ENCODE assay signal across 1 cellular context in genomic region chr5:173689171-173689676, GRCh38.
TF ChIP-seq lines count a peak whose summit lies in the region.

No MANE protein-coding gene starts in this region.

TF ChIP-seq in HepG2, 621 proteins besides CTCF, POLR2A, EP300 and RAD21 (continued from another document and continues in another):
- TF ChIP-seq, protein P1, sequence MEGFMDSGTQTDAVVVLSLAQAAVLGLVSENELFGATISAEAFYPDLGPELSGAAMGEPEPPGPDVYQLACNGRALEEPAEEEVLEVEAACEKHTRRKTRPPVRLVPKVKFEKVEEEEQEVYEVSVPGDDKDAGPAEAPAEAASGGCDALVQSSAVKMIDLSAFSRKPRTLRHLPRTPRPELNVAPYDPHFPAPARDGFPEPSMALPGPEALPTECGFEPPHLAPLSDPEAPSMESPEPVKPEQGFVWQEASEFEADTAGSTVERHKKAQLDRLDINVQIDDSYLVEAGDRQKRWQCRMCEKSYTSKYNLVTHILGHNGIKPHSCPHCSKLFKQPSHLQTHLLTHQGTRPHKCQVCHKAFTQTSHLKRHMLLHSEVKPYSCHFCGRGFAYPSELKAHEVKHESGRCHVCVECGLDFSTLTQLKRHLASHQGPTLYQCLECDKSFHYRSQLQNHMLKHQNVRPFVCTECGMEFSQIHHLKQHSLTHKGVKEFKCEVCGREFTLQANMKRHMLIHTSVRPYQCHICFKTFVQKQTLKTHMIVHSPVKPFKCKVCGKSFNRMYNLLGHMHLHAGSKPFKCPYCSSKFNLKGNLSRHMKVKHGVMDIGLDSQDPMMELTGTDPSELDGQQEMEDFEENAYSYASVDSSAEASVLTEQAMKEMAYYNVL (CRISPR knock-in tag; IDR thresholded peaks at IDR 0.05; ENCODE audit: borderline replicate concordance): no peak
- TF ChIP-seq ZNF12 (CRISPR knock-in tag; IDR thresholded peaks at IDR 0.05): no peak
- no peak for TF ChIP-seq RFXAP (CRISPR knock-in tag; IDR thresholded peaks at IDR 0.05; ENCODE audit: borderline replicate concordance)
- no peak for TF ChIP-seq MTERF4 (CRISPR knock-in tag; IDR thresholded peaks at IDR 0.05)
- TF ChIP-seq HNRNPL (IDR thresholded peaks at IDR 0.05; ENCODE audit: low read depth, low read length): no peak
- 0 out of 2 replicates have a peak, but pooled peaks have one; percentile 35 for TF ChIP-seq ZNF644 (CRISPR knock-in tag; IDR thresholded peaks at IDR 0.05; ENCODE audit: low read depth)
- TF ChIP-seq UBTF (CRISPR knock-in tag; IDR thresholded peaks at IDR 0.05): peak; percentile 76
- TF ChIP-seq ATAD3A (CRISPR knock-in tag; IDR thresholded peaks at IDR 0.05): no peak
- TF ChIP-seq ZNF251 (CRISPR knock-in tag; IDR thresholded peaks at IDR 0.05): no peak
- TF ChIP-seq FLYWCH1 (CRISPR knock-in tag; IDR thresholded peaks at IDR 0.05): no peak
- no peak; the same call in 1 of the 2 replicates for TF ChIP-seq ZNF770 (CRISPR knock-in tag; IDR thresholded peaks at IDR 0.05)
- TF ChIP-seq MYNN (CRISPR knock-in tag; IDR thresholded peaks at IDR 0.05; ENCODE audit: low read depth): no peak
- TF ChIP-seq NFE2L2 (IDR thresholded peaks at IDR 0.05; ENCODE audit: low read length): no peak
- no peak for TF ChIP-seq HMGA1 (CRISPR knock-in tag; conservative IDR thresholded peaks at IDR 0.05)
- TF ChIP-seq JUN (CRISPR knock-in tag; IDR thresholded peaks at IDR 0.05): no peak
- TF ChIP-seq ZBTB8A (CRISPR knock-in tag; IDR thresholded peaks at IDR 0.05; ENCODE audit: borderline replicate concordance, low read depth): no peak
- TF ChIP-seq, protein P2, sequence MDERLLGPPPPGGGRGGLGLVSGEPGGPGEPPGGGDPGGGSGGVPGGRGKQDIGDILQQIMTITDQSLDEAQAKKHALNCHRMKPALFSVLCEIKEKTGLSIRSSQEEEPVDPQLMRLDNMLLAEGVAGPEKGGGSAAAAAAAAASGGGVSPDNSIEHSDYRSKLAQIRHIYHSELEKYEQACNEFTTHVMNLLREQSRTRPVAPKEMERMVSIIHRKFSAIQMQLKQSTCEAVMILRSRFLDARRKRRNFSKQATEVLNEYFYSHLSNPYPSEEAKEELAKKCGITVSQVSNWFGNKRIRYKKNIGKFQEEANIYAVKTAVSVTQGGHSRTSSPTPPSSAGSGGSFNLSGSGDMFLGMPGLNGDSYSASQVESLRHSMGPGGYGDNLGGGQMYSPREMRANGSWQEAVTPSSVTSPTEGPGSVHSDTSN (CRISPR knock-in tag; IDR thresholded peaks at IDR 0.05): no peak
- peak; percentile 52; the same call in 1 of the 2 replicates for TF ChIP-seq HDAC1 (CRISPR knock-in tag; IDR thresholded peaks at IDR 0.05)
- TF ChIP-seq, protein P3, sequence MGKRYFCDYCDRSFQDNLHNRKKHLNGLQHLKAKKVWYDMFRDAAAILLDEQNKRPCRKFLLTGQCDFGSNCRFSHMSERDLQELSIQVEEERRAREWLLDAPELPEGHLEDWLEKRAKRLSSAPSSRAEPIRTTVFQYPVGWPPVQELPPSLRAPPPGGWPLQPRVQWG (CRISPR knock-in tag; IDR thresholded peaks at IDR 0.05; ENCODE audit: borderline replicate concordance, low read depth): no peak
- TF ChIP-seq FOXA1 (IDR thresholded peaks at IDR 0.05): no peak
- TF ChIP-seq FOXA1 (CRISPR knock-in tag; IDR thresholded peaks at IDR 0.05): peak; percentile 37
- peak; percentile 27; the same call in 1 of the 2 replicates for TF ChIP-seq BCL6 (CRISPR knock-in tag; IDR thresholded peaks at IDR 0.05)
- no peak for TF ChIP-seq ZNF235 (CRISPR knock-in tag; IDR thresholded peaks at IDR 0.05; ENCODE audit: borderline replicate concordance)
- TF ChIP-seq STAT6 (CRISPR knock-in tag; IDR thresholded peaks at IDR 0.05; ENCODE audit: borderline replicate concordance): no peak
- no peak for TF ChIP-seq ZNF510 (CRISPR knock-in tag; IDR thresholded peaks at IDR 0.05; ENCODE audit: low read depth)
- no peak for TF ChIP-seq ZNF558 (CRISPR knock-in tag; IDR thresholded peaks at IDR 0.05; ENCODE audit: borderline replicate concordance)
- TF ChIP-seq ETV6 (CRISPR knock-in tag; conservative IDR thresholded peaks at IDR 0.05): no peak
- TF ChIP-seq, protein P4, sequence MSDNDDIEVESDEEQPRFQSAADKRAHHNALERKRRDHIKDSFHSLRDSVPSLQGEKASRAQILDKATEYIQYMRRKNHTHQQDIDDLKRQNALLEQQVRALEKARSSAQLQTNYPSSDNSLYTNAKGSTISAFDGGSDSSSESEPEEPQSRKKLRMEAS (IDR thresholded peaks at IDR 0.05): peak; percentile 41; the same call in 1 of the 2 replicates
- no peak for TF ChIP-seq BCL3 (CRISPR knock-in tag; IDR thresholded peaks at IDR 0.05)
- TF ChIP-seq, protein P5, sequence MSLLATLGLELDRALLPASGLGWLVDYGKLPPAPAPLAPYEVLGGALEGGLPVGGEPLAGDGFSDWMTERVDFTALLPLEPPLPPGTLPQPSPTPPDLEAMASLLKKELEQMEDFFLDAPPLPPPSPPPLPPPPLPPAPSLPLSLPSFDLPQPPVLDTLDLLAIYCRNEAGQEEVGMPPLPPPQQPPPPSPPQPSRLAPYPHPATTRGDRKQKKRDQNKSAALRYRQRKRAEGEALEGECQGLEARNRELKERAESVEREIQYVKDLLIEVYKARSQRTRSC (CRISPR knock-in tag; IDR thresholded peaks at IDR 0.05; ENCODE audit: low read depth): no peak
- no peak for TF ChIP-seq ZNF629 (CRISPR knock-in tag; conservative IDR thresholded peaks at IDR 0.05)
- TF ChIP-seq, protein P6, sequence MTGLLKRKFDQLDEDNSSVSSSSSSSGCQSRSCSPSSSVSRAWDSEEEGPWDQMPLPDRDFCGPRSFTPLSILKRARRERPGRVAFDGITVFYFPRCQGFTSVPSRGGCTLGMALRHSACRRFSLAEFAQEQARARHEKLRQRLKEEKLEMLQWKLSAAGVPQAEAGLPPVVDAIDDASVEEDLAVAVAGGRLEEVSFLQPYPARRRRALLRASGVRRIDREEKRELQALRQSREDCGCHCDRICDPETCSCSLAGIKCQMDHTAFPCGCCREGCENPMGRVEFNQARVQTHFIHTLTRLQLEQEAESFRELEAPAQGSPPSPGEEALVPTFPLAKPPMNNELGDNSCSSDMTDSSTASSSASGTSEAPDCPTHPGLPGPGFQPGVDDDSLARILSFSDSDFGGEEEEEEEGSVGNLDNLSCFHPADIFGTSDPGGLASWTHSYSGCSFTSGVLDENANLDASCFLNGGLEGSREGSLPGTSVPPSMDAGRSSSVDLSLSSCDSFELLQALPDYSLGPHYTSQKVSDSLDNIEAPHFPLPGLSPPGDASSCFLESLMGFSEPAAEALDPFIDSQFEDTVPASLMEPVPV (CRISPR knock-in tag; IDR thresholded peaks at IDR 0.05): no peak
- TF ChIP-seq MIXL1 (CRISPR knock-in tag; IDR thresholded peaks at IDR 0.05): peak; percentile 50; the same call in 1 of the 2 replicates
- TF ChIP-seq ARID5B (CRISPR knock-in tag; IDR thresholded peaks at IDR 0.05): peak; percentile 69
- TF ChIP-seq MBD4 (IDR thresholded peaks at IDR 0.05; ENCODE audit: borderline replicate concordance, low read length): no peak
- TF ChIP-seq ZNF224 (CRISPR knock-in tag; IDR thresholded peaks at IDR 0.05): no peak
- no peak for TF ChIP-seq NONO (IDR thresholded peaks at IDR 0.05)
- no peak for TF ChIP-seq NONO (CRISPR knock-in tag; conservative IDR thresholded peaks at IDR 0.05)
- no peak for TF ChIP-seq RNF2 (conservative IDR thresholded peaks at IDR 0.05; ENCODE audit: low read depth)
- no peak for TF ChIP-seq KAT2B (IDR thresholded peaks at IDR 0.05; ENCODE audit: borderline replicate concordance, low read depth, low read length)
